8 cellular contexts compared by ENCODE assay signal in the genomic region with DNA sequence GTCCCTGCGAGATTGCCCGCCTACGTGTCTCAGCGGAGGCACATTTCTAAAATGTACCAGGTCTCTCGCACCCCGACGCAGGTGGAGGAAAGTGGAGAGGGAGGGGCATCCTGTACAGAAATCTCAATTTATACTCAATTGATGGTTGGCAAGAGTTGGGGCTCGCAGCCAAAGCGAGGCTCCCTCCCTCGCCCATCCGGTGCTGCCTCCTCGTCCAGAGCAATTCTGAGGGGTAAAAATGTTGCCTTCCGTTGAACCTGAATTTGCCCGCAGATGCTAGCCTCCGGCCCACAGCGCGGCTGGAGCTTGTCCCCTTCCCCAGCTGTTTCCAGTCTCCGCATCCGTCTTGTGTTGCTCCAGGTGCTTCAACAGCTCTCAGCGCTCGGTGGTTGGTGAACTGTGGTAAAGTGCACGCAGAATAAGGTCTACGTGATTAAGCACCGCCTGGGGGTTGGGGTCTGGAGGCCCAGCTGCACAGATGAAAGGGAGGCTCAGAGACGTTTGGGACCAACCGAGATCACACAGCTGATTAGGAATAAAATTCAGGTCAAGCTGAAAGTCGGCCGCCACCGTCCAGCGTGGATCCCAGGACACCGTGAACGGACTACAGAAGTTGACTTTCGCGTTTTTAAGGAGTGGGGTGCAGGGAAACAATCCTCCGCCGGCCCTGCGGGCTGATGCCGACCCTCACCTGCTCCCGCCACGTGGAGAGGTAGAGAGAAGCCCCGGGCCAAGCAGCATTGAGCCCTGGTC. TPM values are rescaled to one million over a fixed set of nuclear protein-coding genes. Genes with fewer than 3 reads are reported as not detected.
DNase-seq lines count a peak whose midpoint lies in the region; ATAC-seq and TF ChIP-seq lines count a peak whose summit lies in the region.

No MANE protein-coding gene starts in this region.

- H3K27me3 ChIP-seq in kidney epithelial cell (ENCODE audit: control insufficient read depth, insufficient read depth, low read length) = peaks cover 3% of the 10 kb centered on the region

- H3K36me3 Mint-ChIP-seq in stimulated activated naive CD8-positive, alpha-beta T cell treated with anti-CD3 and anti-CD28 coated beads, Interleukin-15, Interleukin-2, amounts not matched to agents 100 ng/mL and 50 ng/mL, for 24 hours (ENCODE audit: low read depth) = peaks cover 33% of the 10 kb centered on the region

- no peaks in the 10 kb centered on the region for H3K36me3 ChIP-seq in kidney epithelial cell (ENCODE audit: control insufficient read depth, insufficient read depth, low read length)

- H3K4me3 Mint-ChIP-seq in stimulated activated naive CD8-positive, alpha-beta T cell treated with anti-CD3 and anti-CD28 coated beads, Interleukin-15, Interleukin-2, amounts not matched to agents 100 ng/mL and 50 ng/mL, for 24 hours = peak overlapping the region; percentile 87

- H3K4me1 Mint-ChIP-seq in stimulated activated naive CD8-positive, alpha-beta T cell treated with anti-CD3 and anti-CD28 coated beads, Interleukin-15, Interleukin-2, amounts not matched to agents 100 ng/mL and 50 ng/mL, for 24 hours (ENCODE audit: low read depth) = peaks cover 50% of the 10 kb centered on the region

- no peak for TF ChIP-seq CTCF in LNCaP clone FGC (IDR thresholded peaks at IDR 0.05; ENCODE audit: control insufficient read depth, extremely low read depth, insufficient read depth)
- no peak for TF ChIP-seq CTCF in kidney epithelial cell (IDR thresholded peaks at IDR 0.05; ENCODE audit: insufficient read depth, low read length, poor library complexity, severe bottlenecking)

- DNase-seq in stimulated activated naive CD8-positive, alpha-beta T cell treated with anti-CD3 and anti-CD28 coated beads, Interleukin-15, Interleukin-2, amounts not matched to agents 100 U/mL and 50 U/mL, for 24 hours = no peak
- DNase-seq in LNCaP clone FGC (ENCODE audit: low read depth) = no peak
- no peak for DNase-seq in kidney epithelial cell (ENCODE audit: low read depth)
- DNase-seq in substantia nigra (lab: John Stamatoyannopoulos, UW) = peak in 18 of 49 donors; percentile 31 to 99 (median 54)
- DNase-seq in AG20443 (ENCODE audit: low spot score) = no peak
- no peak for DNase-seq in activated CD8-positive, alpha-beta memory T cell treated with anti-CD3 and anti-CD28 coated beads, Interleukin-2, amount 50 U/mL, for 48 hours

- peaks cover 4% of the 10 kb centered on the region for H3K27me3 Mint-ChIP-seq in stimulated activated naive CD8-positive, alpha-beta T cell treated with anti-CD3 and anti-CD28 coated beads, Interleukin-15, Interleukin-2, amounts not matched to agents 100 ng/mL and 50 ng/mL, for 24 hours

- peak overlapping the region; percentile 97 for H3K27ac Mint-ChIP-seq in stimulated activated naive CD8-positive, alpha-beta T cell treated with anti-CD3 and anti-CD28 coated beads, Interleukin-15, Interleukin-2, amounts not matched to agents 100 ng/mL and 50 ng/mL, for 24 hours

- H3K4me3 ChIP-seq in LNCaP clone FGC (ENCODE audit: low read depth, low read length) = peak overlapping the region; percentile 82
- peak overlapping the region; percentile 40 for H3K4me3 ChIP-seq in kidney epithelial cell (ENCODE audit: low read depth, low read length)

- H3K27ac ChIP-seq in angular gyrus (ENCODE audit: low read depth, low read length) (peak overlapping the region; percentile 50), substantia nigra (ENCODE audit: low read depth, low read length, poor library complexity, severe bottlenecking) (peak overlapping the region; percentile 53)

- H3K9me3 Mint-ChIP-seq in stimulated activated naive CD8-positive, alpha-beta T cell treated with anti-CD3 and anti-CD28 coated beads, Interleukin-15, Interleukin-2, amounts not matched to agents 100 ng/mL and 50 ng/mL, for 24 hours = no peaks in the 10 kb centered on the region

- ATAC-seq in stimulated activated naive CD8-positive, alpha-beta T cell treated with anti-CD3 and anti-CD28 coated beads, Interleukin-15, Interleukin-2, amounts not matched to agents 100 U/mL and 50 U/mL, for 24 hours = no peak

RNA-seq across cellular contexts. Expression of a gene that starts 0.8 kb away (rescaled TPM):
- total RNA-seq in kidney epithelial cell = 59.1 and 72.2 TPM in 2 replicates
